Comparison of ENCODE assay signal across 1 cellular context in genomic region chr16:2971134-2971984, GRCh38.
TF ChIP-seq lines count a peak whose summit lies in the region.

No MANE protein-coding gene starts in this region.

TF ChIP-seq in HCT116, 20 proteins besides CTCF, POLR2A, EP300 and RAD21:
- TF ChIP-seq POLR2AphosphoS5 (IDR thresholded peaks at IDR 0.05; ENCODE audit: low read depth, low read length) (0 out of 2 replicates have a peak, but pooled peaks have one; percentile 13), YY1 (IDR thresholded peaks at IDR 0.05; ENCODE audit: extremely low read depth, insufficient replicate concordance, low read depth, low read length) (no peak)
